Comparison of ENCODE assay signal across 22 cellular contexts in genomic region chr12:1702708-1703107, GRCh38.
"Had no signal": no experiment of that assay in that cellular context is flagged by ENCODE, and none has a peak within 500 bp of the region (broad histone marks: within the 10 kb centered on the region; RNA-seq: fewer than 3 reads in every experiment).

No MANE protein-coding gene starts in this region.

- ATAC-seq: gastroesophageal sphincter; heart right ventricle; left cardiac atrium; natural killer cell treated with Interleukin-12 subunit alpha and Interleukin-12 subunit beta and Interleukin-15 and Interleukin-18, amount 100 ng/mL, for 72 hours had no signal

- H3K27ac Mint-ChIP-seq: activated B cell treated with CpG ODN at 0.5 μM for 24 hours; activated CD4-positive, alpha-beta memory T cell treated with anti-CD3 and anti-CD28 coated beads for 36 hours; activated naive CD8-positive, alpha-beta T cell; activated T-helper 1 cell treated with anti-CD3 and anti-CD28 coated beads, Interleukin-12 subunit alpha, Interleukin-12 subunit beta, Interleukin-2, Interleukin-4 antibody, amounts not matched to agents 30 ng/mL and 10 ng/mL and 1 ng/mL, durations not matched to agents 14 hours and 24 hours and 36 hours; endodermal cell; natural killer cell treated with Interleukin-12 subunit alpha and Interleukin-12 subunit beta and Interleukin-15 and Interleukin-18, amount 100 ng/mL, for 72 hours had no signal

- H3K36me3 Mint-ChIP-seq: natural killer cell treated with Interleukin-12 subunit alpha and Interleukin-12 subunit beta and Interleukin-15 and Interleukin-18, amount 100 ng/mL, for 72 hours had no signal

- H3K4me3 Mint-ChIP-seq: activated B cell treated with CpG ODN at 0.5 μM for 24 hours; activated CD4-positive, alpha-beta memory T cell treated with anti-CD3 and anti-CD28 coated beads for 36 hours; activated naive CD8-positive, alpha-beta T cell; activated T-helper 1 cell treated with anti-CD3 and anti-CD28 coated beads, Interleukin-12 subunit alpha, Interleukin-12 subunit beta, Interleukin-2, Interleukin-4 antibody, amounts not matched to agents 30 ng/mL and 10 ng/mL and 1 ng/mL, durations not matched to agents 14 hours and 24 hours and 36 hours; endodermal cell; natural killer cell treated with Interleukin-12 subunit alpha and Interleukin-12 subunit beta and Interleukin-15 and Interleukin-18, amount 100 ng/mL, for 72 hours had no signal

- H3K9me3 ChIP-seq: gastroesophageal sphincter, heart right ventricle, thyroid gland had no signal

- H3K27me3 ChIP-seq: gastroesophageal sphincter, heart right ventricle, thyroid gland had no signal

- DNase-seq: activated B cell treated with CpG ODN at 0.5 μM for 24 hours; activated CD4-positive, alpha-beta memory T cell treated with anti-CD3 and anti-CD28 coated beads for 36 hours; activated CD4-positive, alpha-beta T cell treated with anti-CD3 and anti-CD28 coated beads for 4 hours; activated gamma-delta T cell treated with Interleukin-2 at 50 U/mL for 16 hours; activated T-cell treated with anti-CD3 and anti-CD28 coated beads for 4 hours; amniotic stem cell; endodermal cell; erythroblast; heart right ventricle; left cardiac atrium; nucleus accumbens; posterior cingulate gyrus; retina; stimulated activated CD4-positive, alpha-beta T cell treated with anti-CD3 and anti-CD28 coated beads, Interleukin-12 subunit alpha, Interleukin-12 subunit beta, amount 100 ng/mL, for 4 hours; stimulated activated CD4-positive, alpha-beta T cell treated with anti-CD3 and anti-CD28 coated beads, Interleukin-1b, Interleukin-23, amount 100 ng/mL, for 48 hours; stimulated activated CD8-positive, alpha-beta memory T cell treated with anti-CD3 and anti-CD28 coated beads, Interleukin-4, amount 100 ng/mL, for 48 hours; stimulated activated naive CD4-positive, alpha-beta T cell; thyroid gland had no signal

- H3K27ac ChIP-seq: gastroesophageal sphincter, heart right ventricle, thyroid gland had no signal

- H3K27me3 Mint-ChIP-seq: activated B cell treated with CpG ODN at 0.5 μM for 24 hours; activated CD4-positive, alpha-beta memory T cell treated with anti-CD3 and anti-CD28 coated beads for 36 hours; activated naive CD8-positive, alpha-beta T cell; natural killer cell treated with Interleukin-12 subunit alpha and Interleukin-12 subunit beta and Interleukin-15 and Interleukin-18, amount 100 ng/mL, for 72 hours had no signal

- H3K4me3 ChIP-seq: gastroesophageal sphincter, heart right ventricle, thyroid gland had no signal

- H3K36me3 ChIP-seq: gastroesophageal sphincter, heart right ventricle, thyroid gland had no signal

- H3K9me3 Mint-ChIP-seq: activated B cell treated with CpG ODN at 0.5 μM for 24 hours; activated CD4-positive, alpha-beta memory T cell treated with anti-CD3 and anti-CD28 coated beads for 36 hours; activated T-helper 1 cell treated with anti-CD3 and anti-CD28 coated beads, Interleukin-12 subunit alpha, Interleukin-12 subunit beta, Interleukin-2, Interleukin-4 antibody, amounts not matched to agents 30 ng/mL and 10 ng/mL and 1 ng/mL, durations not matched to agents 14 hours and 24 hours and 36 hours; natural killer cell treated with Interleukin-12 subunit alpha and Interleukin-12 subunit beta and Interleukin-15 and Interleukin-18, amount 100 ng/mL, for 72 hours had no signal
